1 cellular context compared by ENCODE assay signal in the genomic region with DNA sequence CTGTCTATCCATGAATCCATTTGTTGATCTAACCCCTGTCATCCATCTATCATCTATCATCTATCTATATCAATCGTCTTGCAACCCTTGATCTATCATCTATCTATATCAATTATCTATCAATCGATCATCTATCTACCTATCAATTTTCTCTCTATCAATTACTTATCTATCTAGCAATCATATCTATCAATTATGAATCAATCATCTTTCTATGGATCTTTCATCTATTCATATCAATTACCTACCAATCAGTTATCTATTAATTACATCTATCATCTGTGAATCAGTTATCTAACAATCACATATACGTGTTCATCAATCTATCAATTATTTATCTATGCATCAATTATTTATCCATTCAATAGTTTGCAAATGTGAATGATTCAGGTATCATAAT.
TF ChIP-seq lines count a peak whose summit lies in the region.

No MANE protein-coding gene starts in this region.

TF ChIP-seq in K562, 482 proteins besides CTCF, POLR2A, EP300 and RAD21:
- TF ChIP-seq, protein P1, sequence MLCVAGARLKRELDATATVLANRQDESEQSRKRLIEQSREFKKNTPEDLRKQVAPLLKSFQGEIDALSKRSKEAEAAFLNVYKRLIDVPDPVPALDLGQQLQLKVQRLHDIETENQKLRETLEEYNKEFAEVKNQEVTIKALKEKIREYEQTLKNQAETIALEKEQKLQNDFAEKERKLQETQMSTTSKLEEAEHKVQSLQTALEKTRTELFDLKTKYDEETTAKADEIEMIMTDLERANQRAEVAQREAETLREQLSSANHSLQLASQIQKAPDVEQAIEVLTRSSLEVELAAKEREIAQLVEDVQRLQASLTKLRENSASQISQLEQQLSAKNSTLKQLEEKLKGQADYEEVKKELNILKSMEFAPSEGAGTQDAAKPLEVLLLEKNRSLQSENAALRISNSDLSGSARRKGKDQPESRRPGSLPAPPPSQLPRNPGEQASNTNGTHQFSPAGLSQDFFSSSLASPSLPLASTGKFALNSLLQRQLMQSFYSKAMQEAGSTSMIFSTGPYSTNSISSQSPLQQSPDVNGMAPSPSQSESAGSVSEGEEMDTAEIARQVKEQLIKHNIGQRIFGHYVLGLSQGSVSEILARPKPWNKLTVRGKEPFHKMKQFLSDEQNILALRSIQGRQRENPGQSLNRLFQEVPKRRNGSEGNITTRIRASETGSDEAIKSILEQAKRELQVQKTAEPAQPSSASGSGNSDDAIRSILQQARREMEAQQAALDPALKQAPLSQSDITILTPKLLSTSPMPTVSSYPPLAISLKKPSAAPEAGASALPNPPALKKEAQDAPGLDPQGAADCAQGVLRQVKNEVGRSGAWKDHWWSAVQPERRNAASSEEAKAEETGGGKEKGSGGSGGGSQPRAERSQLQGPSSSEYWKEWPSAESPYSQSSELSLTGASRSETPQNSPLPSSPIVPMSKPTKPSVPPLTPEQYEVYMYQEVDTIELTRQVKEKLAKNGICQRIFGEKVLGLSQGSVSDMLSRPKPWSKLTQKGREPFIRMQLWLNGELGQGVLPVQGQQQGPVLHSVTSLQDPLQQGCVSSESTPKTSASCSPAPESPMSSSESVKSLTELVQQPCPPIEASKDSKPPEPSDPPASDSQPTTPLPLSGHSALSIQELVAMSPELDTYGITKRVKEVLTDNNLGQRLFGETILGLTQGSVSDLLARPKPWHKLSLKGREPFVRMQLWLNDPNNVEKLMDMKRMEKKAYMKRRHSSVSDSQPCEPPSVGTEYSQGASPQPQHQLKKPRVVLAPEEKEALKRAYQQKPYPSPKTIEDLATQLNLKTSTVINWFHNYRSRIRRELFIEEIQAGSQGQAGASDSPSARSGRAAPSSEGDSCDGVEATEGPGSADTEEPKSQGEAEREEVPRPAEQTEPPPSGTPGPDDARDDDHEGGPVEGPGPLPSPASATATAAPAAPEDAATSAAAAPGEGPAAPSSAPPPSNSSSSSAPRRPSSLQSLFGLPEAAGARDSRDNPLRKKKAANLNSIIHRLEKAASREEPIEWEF (CRISPR knock-in tag; IDR thresholded peaks at IDR 0.05): peak; percentile 95
- TF ChIP-seq ZNF134 (CRISPR knock-in tag; conservative IDR thresholded peaks at IDR 0.05) (no peak), ZNF699 (CRISPR knock-in tag; IDR thresholded peaks at IDR 0.05; ENCODE audit: insufficient replicate concordance) (no peak), DACH1 (IDR thresholded peaks at IDR 0.05; ENCODE audit: partially characterized antibody) (peak; percentile 18)
